Comparison of ENCODE assay signal across 16 cellular contexts in the genomic region with DNA sequence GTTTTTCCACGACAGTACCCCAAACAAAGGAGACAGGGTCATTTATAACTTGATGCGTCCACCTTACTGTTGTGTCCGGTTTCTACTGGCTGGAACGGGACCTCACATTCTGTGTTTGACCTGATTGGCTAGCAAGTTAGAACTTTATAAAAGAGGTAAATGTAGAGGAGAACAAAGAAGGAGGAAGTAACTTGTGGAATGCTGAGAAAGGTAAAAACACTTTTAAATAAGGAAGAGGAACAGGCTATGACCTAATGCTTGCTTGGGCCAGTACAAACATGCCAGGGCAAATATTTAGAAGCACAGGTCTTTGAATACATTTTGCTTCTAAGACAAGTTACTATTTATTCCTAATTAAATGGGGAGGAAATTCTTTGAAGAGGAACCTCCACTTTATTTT.
"Had no signal": no experiment of that assay in that cellular context is flagged by ENCODE, and none has a peak within 500 bp of the region (broad histone marks: within the 10 kb centered on the region; RNA-seq: fewer than 3 reads in every experiment).

No MANE protein-coding gene starts in this region.

- H3K4me3 ChIP-seq: colonic mucosa, gastrocnemius medialis, tibial artery, uterus had no signal

- H3K27ac ChIP-seq: colonic mucosa, gastrocnemius medialis, tibial artery, uterus had no signal

- ATAC-seq: activated CD4-positive, alpha-beta T cell treated with anti-CD3 and anti-CD28 coated beads for 36 hours; gastrocnemius medialis; left ventricle myocardium superior; natural killer cell; stimulated activated memory B cell treated with anti-CD40 and anti-IgM and Interleukin-4, amounts not matched to agents 10 μg/mL and 1 μg/mL and 100 μg/mL, for 72 hours had no signal

- H3K4me1 ChIP-seq: colonic mucosa, gastrocnemius medialis, tibial artery, uterus had no signal

- H3K9me3 ChIP-seq: colonic mucosa, gastrocnemius medialis, tibial artery, uterus had no signal

- H3K27me3 ChIP-seq: colonic mucosa, gastrocnemius medialis, tibial artery, uterus had no signal

- H3K36me3 ChIP-seq: colonic mucosa, gastrocnemius medialis, tibial artery, uterus had no signal

- DNase-seq: activated CD4-positive, alpha-beta memory T cell treated with anti-CD3 and anti-CD28 coated beads, Interleukin-2, amount 10 ng/mL, durations not matched to agents 7 days and 5 days; activated CD4-positive, alpha-beta T cell treated with anti-CD3 and anti-CD28 coated beads for 36 hours; activated naive CD4-positive, alpha-beta T cell treated with anti-CD3 and anti-CD28 coated beads, Interleukin-2, amount 50 U/mL, for 16 hours; activated T-cell treated with anti-CD3 and anti-CD28 coated beads, Interleukin-2, amount 50 U/mL, for 24 hours; colonic mucosa; gastrocnemius medialis; kidney; left ventricle myocardium superior; mesendoderm; natural killer cell; nucleus accumbens; posterior cingulate gyrus; stimulated activated CD4-positive, alpha-beta T cell treated with anti-CD3 and anti-CD28 coated beads, Interleukin-2, amount 100 ng/mL, for 48 hours; tibial artery; uterus had no signal
